Comparison of ENCODE assay signal across 7 cellular contexts in genomic region chr6:34791164-34791841, GRCh38. TPM values are rescaled to one million over a fixed set of nuclear protein-coding genes. Genes with fewer than 3 reads are reported as not detected.
A peak's percentile ranks its signal among the peaks of the same experiment; 100 is the strongest.
DNase-seq lines count a peak whose midpoint lies in the region; ATAC-seq, FAIRE-seq and TF ChIP-seq lines count a peak whose summit lies in the region.

No MANE protein-coding gene starts in this region.

- in situ Hi-C loops in HAP-1 (cut with MboI; ENCODE audit: low sequenced_read_pairs): no loop called here
- in situ Hi-C loops in HepG2 (cut with HindIII; ENCODE audit: extremely low pct_ligation_motif_present, low pct_unique_long_range_greater_than_20kb): no loop called here

- no peaks in the 10 kb centered on the region for H3K9me2 ChIP-seq in MM.1S (replicated peaks; ENCODE audit: insufficient read depth, low read length)

- ATAC-seq in WTC11 (peak; percentile 72), HepG2 (peak; percentile 53)

- H3K4me3 ChIP-seq in HAP-1: peak overlapping the region; percentile 74
- H3K4me3 ChIP-seq in MM.1S (ENCODE audit: low read length): peak overlapping the region; percentile 73
- H3K4me3 ChIP-seq in colonic mucosa: peak overlapping the region; percentile 61
- H3K4me3 ChIP-seq in HepG2 (replicated peaks in 1 of 3; ENCODE audit: insufficient read depth in 1 of 3, low read depth in 2 of 3, low read length in 3 of 3): peak overlapping the region; percentile 88 to 100 (median 95)

- peak; percentile 53 for TF ChIP-seq CTCF in GM10266 (IDR thresholded peaks at IDR 0.05; ENCODE audit: control insufficient read depth, insufficient read depth, low read depth, missing control alignments)
- peak; percentile 31; the same call in 1 of the 2 replicates for TF ChIP-seq CTCF in MM.1S (IDR thresholded peaks at IDR 0.05; ENCODE audit: low read length)
- TF ChIP-seq CTCF in WTC11 (IDR thresholded peaks at IDR 0.05): no peak
- TF ChIP-seq CTCF in colonic mucosa (IDR thresholded peaks at IDR 0.05): no peak
- TF ChIP-seq CTCF in HepG2 (CRISPR knock-in tag; IDR thresholded peaks at IDR 0.05): peak; percentile 76

- H3K27me3 ChIP-seq in HAP-1 (ENCODE audit: low read depth) (no peaks in the 10 kb centered on the region), MM.1S (replicated peaks; ENCODE audit: insufficient read depth, low read length) (no peaks in the 10 kb centered on the region), colonic mucosa (no peaks in the 10 kb centered on the region), HepG2 (ENCODE audit: control insufficient read depth in 1 of 2, insufficient read depth in 2 of 2, low read length in 2 of 2) (no peaks in the 10 kb centered on the region; a peak in 1 of 5 replicates)

- peak overlapping the region; percentile 93 for H3K4me3 Mint-ChIP-seq in WTC11

- TF ChIP-seq POLR2A in HepG2 (IDR thresholded peaks at IDR 0.05; ENCODE audit: insufficient read depth in 1 of 2, low read depth in 2 of 2, low read length in 2 of 2): no peak

- peaks cover 9% of the 10 kb centered on the region for H3F3A ChIP-seq in MM.1S (ENCODE audit: insufficient read depth, low read length)

- 1% methylated on average over 24 of the region's 25 CpGs for WGBS in HepG2 (ENCODE audit: low lambda C conversion rate)

- H3K27ac Mint-ChIP-seq in WTC11: peak overlapping the region; percentile 97

- H2AFZ ChIP-seq in MM.1S (ENCODE audit: low read length) (peak overlapping the region; percentile 85), HepG2 (ENCODE audit: low read length) (peak overlapping the region; percentile 75)

- TSS peak; percentile 87 for BruUV-seq in HepG2 (replicated peaks; lab: Mats Ljungman, UMichigan)

- DNase-seq in GM10266 (ENCODE audit: extremely low spot score): peak; percentile 79
- peak; percentile 33 to 72 for DNase-seq in HAP-1 (ENCODE audit: low spot score in 2 of 2)
- peak; percentile 45 for DNase-seq in MM.1S
- peak; percentile 63 for DNase-seq in WTC11 (ENCODE audit: low spot score)
- peak; percentile 72 for DNase-seq in colonic mucosa
- DNase-seq in HepG2 (ENCODE audit: low spot score): peak; percentile 62
- peak; percentile 46 for DNase-seq in stimulated activated CD4-positive, alpha-beta T cell treated with anti-CD3 and anti-CD28 coated beads, Interleukin-4, amount 100 ng/mL, for 1 hour

- H3K4me2 ChIP-seq in MM.1S (ENCODE audit: low read depth, low read length) (peak overlapping the region; percentile 86), HepG2 (ENCODE audit: low read depth, low read length) (peak overlapping the region; percentile 96)

- peaks cover 42% of the 10 kb centered on the region for H3K79me2 ChIP-seq in MM.1S (ENCODE audit: low read length)
- peaks cover 40% of the 10 kb centered on the region for H3K79me2 ChIP-seq in HepG2 (ENCODE audit: insufficient read depth, low read length)

- no peaks in the 10 kb centered on the region for H3K27me3 Mint-ChIP-seq in WTC11 (ENCODE audit: low read depth)

- H3K4me1 ChIP-seq in HAP-1 (peaks cover 9% of the 10 kb centered on the region), MM.1S (ENCODE audit: low read length) (0 out of 2 replicates have a peak, but pooled peaks cover 3% of the 10 kb centered on the region), colonic mucosa (no peaks in the 10 kb centered on the region), HepG2 (ENCODE audit: insufficient read depth, low read length) (peaks cover 54% of the 10 kb centered on the region)

- H3K27ac ChIP-seq in MM.1S (ENCODE audit: low read length): peak overlapping the region; percentile 70
- H3K27ac ChIP-seq in colonic mucosa: peak overlapping the region; percentile 85
- H3K27ac ChIP-seq in HepG2 (ENCODE audit: extremely low read length, insufficient read depth, low read length): peak overlapping the region; percentile 96

- H3K9ac ChIP-seq in MM.1S (ENCODE audit: low read length): peak overlapping the region; percentile 60
- H3K9ac ChIP-seq in colonic mucosa (ENCODE audit: low read depth in 2 of 2, low read length in 2 of 2): peak overlapping the region; percentile 86 to 93
- peak overlapping the region; percentile 99 for H3K9ac ChIP-seq in HepG2 (ENCODE audit: insufficient read depth, low read depth, low read length)

- peaks cover 21% of the 10 kb centered on the region for H3K4me1 Mint-ChIP-seq in WTC11

- no peaks in the 10 kb centered on the region for H3K36me3 Mint-ChIP-seq in WTC11

- intact Hi-C loops in colonic mucosa (cut with DNase I): no loop called here
- intact Hi-C loops in HepG2 (cut with micrococcal nuclease; ENCODE audit: unreplicated experiment): loop anchor here (5.0 kb wide), 3 partner anchors 34 to 134 kb away; partner anchors contain the start of genes ANKS1A, SNRPC and TAF11

- H4K20me1 ChIP-seq in MM.1S (ENCODE audit: insufficient read depth, low read length): no peaks in the 10 kb centered on the region
- H4K20me1 ChIP-seq in HepG2 (ENCODE audit: insufficient read depth, low read length): peaks cover 4% of the 10 kb centered on the region

- POLR2A ChIA-PET in WTC11 (lab: Charles Lee): interaction anchor here (0.6 to 3.0 kb wide), 4 partner anchors 13 to 97 kb away, joined by 3 to 24 read pairs (median 4); partner anchors contain the start of genes ANKS1A, SNRPC and TAF11
- POLR2A ChIA-PET in HepG2 (lab: Yijun Ruan, JAX): interaction anchor here (1.0 to 3.4 kb wide), 20 partner anchors 8 to 400 kb away, joined by 3 to 38 read pairs (median 4); partner anchors contain the start of genes ANKS1A, ILRUN, SNRPC and TAF11

- H3K9me3 ChIP-seq in HAP-1: no peaks in the 10 kb centered on the region
- H3K9me3 ChIP-seq in MM.1S (replicated peaks; ENCODE audit: insufficient read depth, low read length): no peaks in the 10 kb centered on the region
- H3K9me3 ChIP-seq in colonic mucosa: no peaks in the 10 kb centered on the region
- no peaks in the 10 kb centered on the region for H3K9me3 ChIP-seq in HepG2 (ENCODE audit: low read length)

- CTCF ChIA-PET in WTC11 (lab: Charles Lee) (interaction anchor here (1.1 to 1.2 kb wide), 2 partner anchors 331 to 337 kb away, joined by 3 read pairs; no protein-coding TSS in a partner anchor), HepG2 (lab: Yijun Ruan, JAX; ENCODE audit: low intra/inter-chr PET ratio, low total read pairs) (no interaction called here)

- H3K9me3 Mint-ChIP-seq in WTC11: peaks cover 9% of the 10 kb centered on the region

- FAIRE-seq in HepG2 (lab: Jason Lieb, UNC): no peak

- TF ChIP-seq EP300 in HepG2 (IDR thresholded peaks at IDR 0.05; ENCODE audit: low read depth in 2 of 2, low read length in 2 of 2) (peak in 1 of 2 experiments; percentile 37; a peak in 1 of 4 replicates), HepG2 (CRISPR knock-in tag; IDR thresholded peaks at IDR 0.05; ENCODE audit: borderline replicate concordance) (peak; percentile 26)

- no peak for TF ChIP-seq RAD21 in HepG2 (CRISPR knock-in tag; IDR thresholded peaks at IDR 0.05)

- H3K36me3 ChIP-seq in HAP-1 (replicated peaks) (0 out of 2 replicates have a peak, but pooled peaks cover 2% of the 10 kb centered on the region), MM.1S (replicated peaks; ENCODE audit: insufficient read depth, low read length) (no peaks in the 10 kb centered on the region), colonic mucosa (no peaks in the 10 kb centered on the region), HepG2 (replicated peaks in 1 of 2; ENCODE audit: control insufficient read depth in 1 of 2, insufficient read depth in 2 of 2, low read length in 2 of 2) (0 out of 5 replicates have a peak, but pooled peaks cover 0 to 4% of the 10 kb centered on the region in 2 experiments)

RNA-seq across cellular contexts. Expression of gene BLTP3A, which starts 0.6 kb away (rescaled TPM):
- total RNA-seq in WTC11 (2021): 17.2 to 18.7 TPM (median 17.8 TPM) in 3 replicates
- 10 to 100 TPM in 1 of 2 donors, 1 to 10 TPM in 1; 7.6 to 11.1 TPM for total RNA-seq in colonic mucosa
- 24.0 and 39.3 TPM in 2 replicates for total RNA-seq in HepG2 (2016; rRNA removed; fragmentation: Illumina TruSeq; extraction: Trizol)
- 3.3 and 3.4 TPM in 2 replicates for total RNA-seq in HepG2 (2016; cell fraction: cytosol; rRNA removed; fragmentation: Illumina TruSeq; extraction: Trizol; ENCODE audit: low read depth)
- 23.0 and 35.8 TPM in 2 replicates for total RNA-seq in HepG2 (2016; cell fraction: insoluble cytoplasmic fraction; rRNA removed; fragmentation: Illumina TruSeq; extraction: Trizol)
- 12.6 and 13.4 TPM in 2 replicates for total RNA-seq in HepG2 (2016; cell fraction: membrane; rRNA removed; fragmentation: Illumina TruSeq; extraction: Trizol)
- 23.1 and 25.2 TPM in 2 replicates for total RNA-seq in HepG2 (2016; cell fraction: nucleus; rRNA removed; fragmentation: Illumina TruSeq; extraction: Trizol)
- polyA plus RNA-seq in HepG2 (2011; rRNA removed): 21.3 and 22.1 TPM in 2 replicates
- 15.5 and 17.2 TPM in 2 replicates for polyA plus RNA-seq in HepG2 (2011; cell fraction: cytosol; rRNA removed)
- polyA plus RNA-seq in HepG2 (2011; cell fraction: nucleus; rRNA removed): 16.7 and 19.3 TPM in 2 replicates
- polyA plus RNA-seq in HepG2 (2012): 19.5 and 21.0 TPM in 2 replicates
- polyA plus RNA-seq in HepG2 (2016; cell fraction: cytosol; fragmentation: Illumina TruSeq; extraction: Trizol; ENCODE audit: low read depth): 1.2 and 1.3 TPM in 2 replicates
- 21.1 and 22.6 TPM in 2 replicates for polyA plus RNA-seq in HepG2 (2016; cell fraction: insoluble cytoplasmic fraction; fragmentation: Illumina TruSeq; extraction: Trizol; ENCODE audit: low read depth)
- 3.2 and 3.9 TPM in 2 replicates for polyA plus RNA-seq in HepG2 (2016; cell fraction: membrane; fragmentation: Illumina TruSeq; extraction: Trizol; ENCODE audit: low read depth)
- 21.8 and 24.2 TPM in 2 replicates for polyA plus RNA-seq in HepG2 (2016; cell fraction: nucleus; fragmentation: Illumina TruSeq; extraction: Trizol; ENCODE audit: insufficient read depth, low read depth)
- 55.6 and 84.9 TPM in 2 replicates for polyA minus RNA-seq in HepG2 (2011; rRNA and poly(A)+ RNA removed; ENCODE audit: low replicate concordance)
- 37.8 and 45.9 TPM in 2 replicates for polyA minus RNA-seq in HepG2 (2011; cell fraction: cytosol; rRNA and poly(A)+ RNA removed)
- polyA minus RNA-seq in HepG2 (2011; cell fraction: nucleus; rRNA and poly(A)+ RNA removed): 30.8 and 44.8 TPM in 2 replicates

RNA-seq across cellular contexts. Expression of gene SNRPC, which starts 34.0 kb away (rescaled TPM):
- 182 to 194 TPM (median 191 TPM) in 3 replicates for total RNA-seq in WTC11 (2021)
- total RNA-seq in colonic mucosa: 100 to 1,000 TPM in 1 of 2 donors, 10 to 100 TPM in 1; 65.1 to 127 TPM
- 291 and 370 TPM in 2 replicates for total RNA-seq in HepG2 (2016; rRNA removed; fragmentation: Illumina TruSeq; extraction: Trizol)
- 161 and 169 TPM in 2 replicates for total RNA-seq in HepG2 (2016; cell fraction: cytosol; rRNA removed; fragmentation: Illumina TruSeq; extraction: Trizol; ENCODE audit: low read depth)
- total RNA-seq in HepG2 (2016; cell fraction: insoluble cytoplasmic fraction; rRNA removed; fragmentation: Illumina TruSeq; extraction: Trizol): 295 and 368 TPM in 2 replicates
- 135 and 139 TPM in 2 replicates for total RNA-seq in HepG2 (2016; cell fraction: membrane; rRNA removed; fragmentation: Illumina TruSeq; extraction: Trizol)
- total RNA-seq in HepG2 (2016; cell fraction: nucleus; rRNA removed; fragmentation: Illumina TruSeq; extraction: Trizol): 91.8 and 101 TPM in 2 replicates
- polyA plus RNA-seq in HepG2 (2011; rRNA removed): 212 and 226 TPM in 2 replicates
- polyA plus RNA-seq in HepG2 (2011; cell fraction: cytosol; rRNA removed): 294 and 326 TPM in 2 replicates
- polyA plus RNA-seq in HepG2 (2011; cell fraction: nucleus; rRNA removed): 83.3 and 97.3 TPM in 2 replicates
- 181 and 228 TPM in 2 replicates for polyA plus RNA-seq in HepG2 (2012)
- 220 TPM in 2 replicates for polyA plus RNA-seq in HepG2 (2016; cell fraction: cytosol; fragmentation: Illumina TruSeq; extraction: Trizol; ENCODE audit: low read depth)
- 479 and 482 TPM in 2 replicates for polyA plus RNA-seq in HepG2 (2016; cell fraction: insoluble cytoplasmic fraction; fragmentation: Illumina TruSeq; extraction: Trizol; ENCODE audit: low read depth)
- polyA plus RNA-seq in HepG2 (2016; cell fraction: membrane; fragmentation: Illumina TruSeq; extraction: Trizol; ENCODE audit: low read depth): 152 TPM in 2 replicates
- polyA plus RNA-seq in HepG2 (2016; cell fraction: nucleus; fragmentation: Illumina TruSeq; extraction: Trizol; ENCODE audit: insufficient read depth, low read depth): 204 and 206 TPM in 2 replicates
- polyA minus RNA-seq in HepG2 (2011; rRNA and poly(A)+ RNA removed; ENCODE audit: low replicate concordance): 113 and 123 TPM in 2 replicates
- polyA minus RNA-seq in HepG2 (2011; cell fraction: cytosol; rRNA and poly(A)+ RNA removed): 55.6 and 55.7 TPM in 2 replicates
- 29.7 and 31.5 TPM in 2 replicates for polyA minus RNA-seq in HepG2 (2011; cell fraction: nucleus; rRNA and poly(A)+ RNA removed)

Comparison
In these comparisons a context has a peak if more than half of its experiments do, and no peak if none do; other contexts are left out.
1. Peak in every context shown above with its lines: DNase-seq, ATAC-seq, H3K4me3 ChIP-seq and H3K27ac ChIP-seq.
2. CTCF ChIP-seq: peak in GM10266 (single experiment), MM.1S (single experiment) and HepG2 (single experiment); none in WTC11 (single experiment) and colonic mucosa (single experiment).